ENCODE assay signal across 8 cellular contexts in genomic region chr13:99281811-99282263, GRCh38. TPM values are rescaled to one million over a fixed set of nuclear protein-coding genes. Genes with fewer than 3 reads are reported as not detected.
DNase-seq lines count a peak whose midpoint lies in the region; ATAC-seq, FAIRE-seq and TF ChIP-seq lines count a peak whose summit lies in the region.

No MANE protein-coding gene starts in this region.

- intact Hi-C loops in sigmoid colon (cut with DNase I) = no loop called here

- peak; percentile 82 for ATAC-seq in HG02759 (IDR thresholded peaks at IDR 0.05; ENCODE audit: unreplicated experiment)

- TF ChIP-seq POLR2A in sigmoid colon (IDR thresholded peaks at IDR 0.05) = no peak

- no peaks in the 10 kb centered on the region for H3K9me3 ChIP-seq in sigmoid colon

- no peak for DNase-seq in GM18507 (ENCODE audit: extremely low spot score, insufficient read length, low read depth)
- peak; percentile 68 for DNase-seq in SIG-M5 (lab: John Stamatoyannopoulos, UW)
- no peak for DNase-seq in coronary artery (ENCODE audit: low spot score)
- DNase-seq in sigmoid colon = peak; percentile 78
- no peak for DNase-seq in NCI-H345 treated with DMSO at 0.1 percent for 48 hours (lab: John Stamatoyannopoulos, UW; ENCODE audit: unreplicated experiment)
- DNase-seq in NCI-H1694 (lab: John Stamatoyannopoulos, UW) = no peak
- no peak for DNase-seq in Kasumi-1 (lab: John Stamatoyannopoulos, UW)

- H3K4me1 ChIP-seq in sigmoid colon = peaks cover 0 to 31% (median 11%) of the 10 kb centered on the region in 4 donors

- H3K36me3 ChIP-seq in sigmoid colon = no peaks in the 10 kb centered on the region

- FAIRE-seq in GM18507 (lab: Jason Lieb, UNC) = peak; percentile 91

- 65 to 87% methylated on average over 5 of the region's 5 CpGs for WGBS in sigmoid colon, 2 donors

- no peak for TF ChIP-seq CTCF in coronary artery (IDR thresholded peaks at IDR 0.05)
- TF ChIP-seq CTCF in sigmoid colon (IDR thresholded peaks at IDR 0.05) = no peak

- H3K27ac ChIP-seq in coronary artery (peak overlapping the region in 1 of 2 donors; percentile 79), sigmoid colon (peak overlapping the region; percentile 19 to 55 (median 50))

- TF ChIP-seq EP300 in sigmoid colon (IDR thresholded peaks at IDR 0.05) = peak in 1 of 4 donors; percentile 50

- H3K4me3 ChIP-seq in coronary artery (peak overlapping the region; percentile 6), sigmoid colon (no peak overlapping the region)

- no peaks in the 10 kb centered on the region for H3K27me3 ChIP-seq in sigmoid colon

RNA-seq across cellular contexts. Expression of gene GPR18, which starts 23.7 kb away (rescaled TPM):
- under 1 TPM in 1 of 4 donors, not detected in 3; 0.83 TPM for total RNA-seq in sigmoid colon
- polyA plus RNA-seq in sigmoid colon = 1 to 10 TPM in 1 of 3 donors, not detected in 2; 7.5 TPM

RNA-seq across cellular contexts. Expression of gene GPR183, which starts 25.4 kb away (rescaled TPM):
- total RNA-seq in sigmoid colon = 10 to 100 TPM; 30.9 to 36.4 (median 33.2) TPM
- polyA plus RNA-seq in sigmoid colon = 10 to 100 TPM in 2 of 3 donors, 1 to 10 TPM in 1; 4.8 to 20.2 (median 10.4) TPM

Comparison
In these comparisons a context has a peak if more than half of its experiments do, and no peak if none do; other contexts are left out.
1. DNase-seq: peak in SIG-M5 (single experiment) and sigmoid colon (single experiment); none in GM18507 (single experiment), coronary artery (single experiment), NCI-H345 treated with DMSO at 0.1 percent for 48 hours (single experiment), NCI-H1694 (single experiment) and Kasumi-1 (0 of 2).